1 cellular context compared by ENCODE assay signal in the genomic region with DNA sequence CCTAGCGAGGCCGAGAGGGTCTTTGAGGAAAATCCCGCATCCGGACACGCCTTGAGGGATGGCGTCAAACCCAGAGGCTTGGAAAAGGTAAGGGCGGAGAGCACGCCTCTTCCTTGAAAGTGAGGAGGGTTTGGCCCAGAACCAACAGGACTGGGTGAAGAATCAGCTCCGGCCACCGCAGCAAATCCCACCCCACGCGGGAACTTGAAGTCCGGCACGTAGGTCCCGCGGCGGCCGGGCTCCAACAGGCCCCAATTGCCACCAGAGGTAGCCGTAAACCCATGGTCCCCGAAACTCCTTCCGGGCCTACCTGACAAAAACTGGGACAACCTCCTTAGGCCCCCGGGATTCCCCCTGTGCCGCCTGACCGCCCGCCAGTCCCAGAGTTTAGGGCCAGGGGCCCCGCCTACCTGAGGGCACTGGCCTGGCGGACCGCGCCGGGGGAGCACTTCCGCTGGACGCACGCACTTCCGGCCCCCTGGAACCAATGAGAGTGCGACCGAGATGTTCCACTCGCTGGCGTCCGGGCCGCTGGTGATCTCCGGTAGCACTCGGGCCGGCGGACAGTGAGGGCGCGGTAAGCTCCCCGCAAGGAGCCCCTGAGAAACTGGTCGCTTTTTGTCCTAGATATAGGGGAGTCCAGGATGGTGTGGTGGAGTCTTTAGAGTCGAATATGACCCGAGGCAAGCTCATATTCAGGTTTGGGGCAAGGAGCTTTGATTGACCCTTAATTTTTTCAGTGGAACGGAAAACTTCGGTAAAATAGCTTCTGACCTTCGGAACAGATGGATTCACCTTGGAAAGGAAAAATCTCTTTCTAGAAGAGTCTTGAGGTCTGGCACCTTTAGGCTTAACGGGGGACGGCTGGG.
TF ChIP-seq lines count a peak whose summit lies in the region.

TSS of gene LZIC (minus strand) at position 453 of the 869 bp plus-strand sequence. CDS start 6,772 bp downstream, outside the sequence.
TSS of gene NMNAT1 (plus strand) at position 537 of the 869 bp plus-strand sequence. CDS start 28,599 bp downstream, outside the sequence.

TF ChIP-seq in HepG2, 621 proteins besides CTCF, POLR2A, EP300 and RAD21 (continued from another document and continues in another):
- TF ChIP-seq DBP (CRISPR knock-in tag; IDR thresholded peaks at IDR 0.05; ENCODE audit: not compliant biosample characterization) (peak; percentile 46), NPAS2 (CRISPR knock-in tag; IDR thresholded peaks at IDR 0.05; ENCODE audit: borderline replicate concordance) (no peak), SAFB2 (CRISPR knock-in tag; IDR thresholded peaks at IDR 0.05; ENCODE audit: borderline replicate concordance, low read depth) (peak; percentile 41; the same call in 1 of the 2 replicates), ZMYM4 (CRISPR knock-in tag; IDR thresholded peaks at IDR 0.05) (peak; percentile 84), ZNF33B (CRISPR knock-in tag; IDR thresholded peaks at IDR 0.05) (peak; percentile 80; the same call in 1 of the 2 replicates), ZNF484 (CRISPR knock-in tag; IDR thresholded peaks at IDR 0.05; ENCODE audit: borderline replicate concordance, low read depth) (no peak), DR1 (CRISPR knock-in tag; IDR thresholded peaks at IDR 0.05) (peak; percentile 82), ZNF503 (CRISPR knock-in tag; IDR thresholded peaks at IDR 0.05) (peak; percentile 83; the same call in 1 of the 2 replicates), ZNF598 (CRISPR knock-in tag; IDR thresholded peaks at IDR 0.05; ENCODE audit: borderline replicate concordance) (peak; percentile 68; the same call in 1 of the 2 replicates), ZNF468 (CRISPR knock-in tag; IDR thresholded peaks at IDR 0.05) (no peak), KLF11 (CRISPR knock-in tag; IDR thresholded peaks at IDR 0.05) (peak; percentile 87), NR3C1 (CRISPR knock-in tag; IDR thresholded peaks at IDR 0.05) (no peak), ZNF790 (CRISPR knock-in tag; IDR thresholded peaks at IDR 0.05; ENCODE audit: borderline replicate concordance) (no peak), SP4 (CRISPR knock-in tag; IDR thresholded peaks at IDR 0.05) (peak; percentile 94), ZKSCAN8 (CRISPR knock-in tag; IDR thresholded peaks at IDR 0.05; ENCODE audit: borderline replicate concordance) (peak; percentile 85), ARID4A (CRISPR knock-in tag; IDR thresholded peaks at IDR 0.05; ENCODE audit: borderline replicate concordance) (peak; percentile 92; the same call in 1 of the 2 replicates), ZNF850 (CRISPR knock-in tag; conservative IDR thresholded peaks at IDR 0.05) (0 out of 2 replicates have a peak, but pooled peaks have one; percentile 26), ZNF362 (CRISPR knock-in tag; IDR thresholded peaks at IDR 0.05; ENCODE audit: borderline replicate concordance) (peak; percentile 67; the same call in 1 of the 2 replicates), ZBTB46 (CRISPR knock-in tag; IDR thresholded peaks at IDR 0.05; ENCODE audit: borderline replicate concordance) (no peak), MED13 (CRISPR knock-in tag; IDR thresholded peaks at IDR 0.05) (no peak; the same call in 1 of the 2 replicates), FOXK2 (IDR thresholded peaks at IDR 0.05) (no peak), SALL1 (CRISPR knock-in tag; IDR thresholded peaks at IDR 0.05) (peak; percentile 59; the same call in 1 of the 2 replicates), RFX3 (CRISPR knock-in tag; IDR thresholded peaks at IDR 0.05) (no peak; the same call in 1 of the 2 replicates), ZNF616 (CRISPR knock-in tag; IDR thresholded peaks at IDR 0.05; ENCODE audit: low read depth) (no peak), ADNP (CRISPR knock-in tag; IDR thresholded peaks at IDR 0.05) (no peak), CBX1 (IDR thresholded peaks at IDR 0.05; ENCODE audit: low read depth) (peak; percentile 98), ZFP62 (CRISPR knock-in tag; IDR thresholded peaks at IDR 0.05) (no peak), ATRX (CRISPR knock-in tag; IDR thresholded peaks at IDR 0.05; ENCODE audit: borderline replicate concordance) (no peak; the same call in 1 of the 2 replicates), XBP1 (CRISPR knock-in tag; IDR thresholded peaks at IDR 0.05) (no peak; the same call in 1 of the 2 replicates), TAF15 (IDR thresholded peaks at IDR 0.05; ENCODE audit: low read depth, low read length, poor library complexity, severe bottlenecking) (peak; percentile 92), NFIB (CRISPR knock-in tag; IDR thresholded peaks at IDR 0.05; ENCODE audit: borderline replicate concordance) (no peak), IKZF1 (IDR thresholded peaks at IDR 0.05) (no peak), ZNF589 (CRISPR knock-in tag; conservative IDR thresholded peaks at IDR 0.05) (no peak)
- TF ChIP-seq, protein P1, sequence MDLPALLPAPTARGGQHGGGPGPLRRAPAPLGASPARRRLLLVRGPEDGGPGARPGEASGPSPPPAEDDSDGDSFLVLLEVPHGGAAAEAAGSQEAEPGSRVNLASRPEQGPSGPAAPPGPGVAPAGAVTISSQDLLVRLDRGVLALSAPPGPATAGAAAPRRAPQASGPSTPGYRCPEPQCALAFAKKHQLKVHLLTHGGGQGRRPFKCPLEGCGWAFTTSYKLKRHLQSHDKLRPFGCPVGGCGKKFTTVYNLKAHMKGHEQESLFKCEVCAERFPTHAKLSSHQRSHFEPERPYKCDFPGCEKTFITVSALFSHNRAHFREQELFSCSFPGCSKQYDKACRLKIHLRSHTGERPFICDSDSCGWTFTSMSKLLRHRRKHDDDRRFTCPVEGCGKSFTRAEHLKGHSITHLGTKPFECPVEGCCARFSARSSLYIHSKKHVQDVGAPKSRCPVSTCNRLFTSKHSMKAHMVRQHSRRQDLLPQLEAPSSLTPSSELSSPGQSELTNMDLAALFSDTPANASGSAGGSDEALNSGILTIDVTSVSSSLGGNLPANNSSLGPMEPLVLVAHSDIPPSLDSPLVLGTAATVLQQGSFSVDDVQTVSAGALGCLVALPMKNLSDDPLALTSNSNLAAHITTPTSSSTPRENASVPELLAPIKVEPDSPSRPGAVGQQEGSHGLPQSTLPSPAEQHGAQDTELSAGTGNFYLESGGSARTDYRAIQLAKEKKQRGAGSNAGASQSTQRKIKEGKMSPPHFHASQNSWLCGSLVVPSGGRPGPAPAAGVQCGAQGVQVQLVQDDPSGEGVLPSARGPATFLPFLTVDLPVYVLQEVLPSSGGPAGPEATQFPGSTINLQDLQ (CRISPR knock-in tag; IDR thresholded peaks at IDR 0.05): peak; percentile 25; the same call in 1 of the 2 replicates
- TF ChIP-seq, protein P2, sequence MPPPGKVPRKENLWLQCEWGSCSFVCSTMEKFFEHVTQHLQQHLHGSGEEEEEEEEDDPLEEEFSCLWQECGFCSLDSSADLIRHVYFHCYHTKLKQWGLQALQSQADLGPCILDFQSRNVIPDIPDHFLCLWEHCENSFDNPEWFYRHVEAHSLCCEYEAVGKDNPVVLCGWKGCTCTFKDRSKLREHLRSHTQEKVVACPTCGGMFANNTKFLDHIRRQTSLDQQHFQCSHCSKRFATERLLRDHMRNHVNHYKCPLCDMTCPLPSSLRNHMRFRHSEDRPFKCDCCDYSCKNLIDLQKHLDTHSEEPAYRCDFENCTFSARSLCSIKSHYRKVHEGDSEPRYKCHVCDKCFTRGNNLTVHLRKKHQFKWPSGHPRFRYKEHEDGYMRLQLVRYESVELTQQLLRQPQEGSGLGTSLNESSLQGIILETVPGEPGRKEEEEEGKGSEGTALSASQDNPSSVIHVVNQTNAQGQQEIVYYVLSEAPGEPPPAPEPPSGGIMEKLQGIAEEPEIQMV (CRISPR knock-in tag; IDR thresholded peaks at IDR 0.05; ENCODE audit: low read depth): peak; percentile 98
- TF ChIP-seq, protein P3, sequence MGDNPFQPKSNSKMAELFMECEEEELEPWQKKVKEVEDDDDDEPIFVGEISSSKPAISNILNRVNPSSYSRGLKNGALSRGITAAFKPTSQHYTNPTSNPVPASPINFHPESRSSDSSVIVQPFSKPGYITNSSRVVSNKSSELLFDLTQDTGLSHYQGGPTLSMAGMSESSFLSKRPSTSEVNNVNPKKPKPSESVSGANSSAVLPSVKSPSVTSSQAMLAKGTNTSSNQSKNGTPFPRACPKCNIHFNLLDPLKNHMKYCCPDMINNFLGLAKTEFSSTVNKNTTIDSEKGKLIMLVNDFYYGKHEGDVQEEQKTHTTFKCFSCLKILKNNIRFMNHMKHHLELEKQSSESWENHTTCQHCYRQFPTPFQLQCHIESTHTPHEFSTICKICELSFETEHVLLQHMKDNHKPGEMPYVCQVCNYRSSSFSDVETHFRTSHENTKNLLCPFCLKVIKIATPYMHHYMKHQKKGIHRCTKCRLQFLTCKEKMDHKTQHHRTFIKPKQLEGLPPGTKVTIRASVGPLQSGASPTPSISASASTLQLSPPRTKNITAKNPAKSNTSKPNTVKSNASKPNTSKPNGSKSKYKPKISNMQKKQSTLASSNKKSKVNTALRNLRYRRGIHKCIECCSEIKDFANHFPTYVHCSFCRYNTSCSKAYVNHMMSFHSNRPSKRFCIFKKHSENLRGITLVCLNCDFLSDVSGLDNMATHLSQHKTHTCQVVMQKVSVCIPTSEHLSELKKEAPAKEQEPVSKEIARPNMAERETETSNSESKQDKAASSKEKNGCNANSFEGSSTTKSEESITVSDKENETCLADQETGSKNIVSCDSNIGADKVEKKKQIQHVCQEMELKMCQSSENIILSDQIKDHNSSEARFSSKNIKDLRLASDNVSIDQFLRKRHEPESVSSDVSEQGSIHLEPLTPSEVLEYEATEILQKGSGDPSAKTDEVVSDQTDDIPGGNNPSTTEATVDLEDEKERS (CRISPR knock-in tag; IDR thresholded peaks at IDR 0.05): peak; percentile 90
- TF ChIP-seq, protein P4, sequence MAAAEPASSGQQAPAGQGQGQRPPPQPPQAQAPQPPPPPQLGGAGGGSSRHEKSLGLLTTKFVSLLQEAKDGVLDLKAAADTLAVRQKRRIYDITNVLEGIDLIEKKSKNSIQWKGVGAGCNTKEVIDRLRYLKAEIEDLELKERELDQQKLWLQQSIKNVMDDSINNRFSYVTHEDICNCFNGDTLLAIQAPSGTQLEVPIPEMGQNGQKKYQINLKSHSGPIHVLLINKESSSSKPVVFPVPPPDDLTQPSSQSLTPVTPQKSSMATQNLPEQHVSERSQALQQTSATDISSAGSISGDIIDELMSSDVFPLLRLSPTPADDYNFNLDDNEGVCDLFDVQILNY (CRISPR knock-in tag; conservative IDR thresholded peaks at IDR 0.05): no peak; the same call in 1 of the 2 replicates
